ENCODE assay signal across 16 cellular contexts in the genomic region with DNA sequence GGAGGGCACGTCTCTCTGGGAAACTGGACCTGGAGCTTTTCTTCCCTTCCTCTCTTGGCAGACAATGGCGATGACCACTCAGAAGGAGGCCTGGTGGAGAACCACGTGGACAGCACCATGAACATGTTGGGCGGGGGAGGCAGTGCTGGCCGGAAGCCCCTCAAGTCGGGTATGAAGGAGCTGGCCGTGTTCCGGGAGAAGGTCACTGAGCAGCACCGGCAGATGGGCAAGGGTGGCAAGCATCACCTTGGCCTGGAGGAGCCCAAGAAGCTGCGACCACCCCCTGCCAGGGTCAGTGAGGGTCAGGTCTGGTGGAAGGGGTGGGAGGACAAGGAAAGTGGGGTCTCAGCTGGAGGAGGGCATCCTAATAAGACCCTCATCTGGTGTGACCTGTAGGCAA. TPM values are rescaled to one million over a fixed set of nuclear protein-coding genes. Genes with fewer than 3 reads are reported as not detected.
A peak's percentile ranks its signal among the peaks of the same experiment; 100 is the strongest.
DNase-seq lines count a peak whose midpoint lies in the region; ATAC-seq and TF ChIP-seq lines count a peak whose summit lies in the region.
"Had no signal": no experiment of that assay in that cellular context is flagged by ENCODE, and none has a peak within 500 bp of the region (broad histone marks: within the 10 kb centered on the region; RNA-seq: fewer than 3 reads in every experiment).

No MANE protein-coding gene starts in this region.

- H3K36me3 Mint-ChIP-seq in GM23338 (ENCODE audit: low read depth) (peaks cover 65% of the 10 kb centered on the region), WTC11 (peaks cover 65% of the 10 kb centered on the region), osteocyte (ENCODE audit: unreplicated experiment) (peaks cover 72% of the 10 kb centered on the region)
- H3K36me3 Mint-ChIP-seq: CD14-positive monocyte; CD4-positive, alpha-beta memory T cell had no signal

- peaks cover 11% of the 10 kb centered on the region for H3K4me1 ChIP-seq in GM23338 (ENCODE audit: insufficient read depth)
- H3K4me1 ChIP-seq in ovary (ENCODE audit: insufficient read depth) = peaks cover 7% of the 10 kb centered on the region

- POLR2A ChIA-PET in WTC11 (lab: Charles Lee) = no interaction called here

- TF ChIP-seq EP300 in ovary (IDR thresholded peaks at IDR 0.05) = no peak

- no peaks in the 10 kb centered on the region for H3K9me3 ChIP-seq in ovary
- H3K9me3 ChIP-seq: BLaER1 had no signal

- H3K4me2 ChIP-seq in GM23338 = no peak overlapping the region

- H3K4me3 Mint-ChIP-seq in GM23338 (no peak overlapping the region), WTC11 (no peak overlapping the region), osteocyte (ENCODE audit: unreplicated experiment) (no peak overlapping the region)
- H3K4me3 Mint-ChIP-seq: CD14-positive monocyte; CD4-positive, alpha-beta memory T cell; H9 had no signal

- H3K27me3 Mint-ChIP-seq in GM23338 (ENCODE audit: insufficient read depth, low read depth, poor library complexity) (peaks cover 25% of the 10 kb centered on the region), WTC11 (ENCODE audit: low read depth) (no peaks in the 10 kb centered on the region), osteocyte (ENCODE audit: unreplicated experiment) (no peaks in the 10 kb centered on the region)

- 0 out of 2 replicates have a peak, but pooled peaks cover 5% of the 10 kb centered on the region for H3F3A ChIP-seq in GM23338 (replicated peaks; ENCODE audit: low read depth)

- ATAC-seq in GM23338 (no peak), WTC11 (no peak), HG03432 (IDR thresholded peaks at IDR 0.05; ENCODE audit: unreplicated experiment) (no peak)

- TF ChIP-seq POLR2A in ovary (IDR thresholded peaks at IDR 0.05) = no peak

- H3K27ac Mint-ChIP-seq in GM23338 = peak overlapping the region; percentile 37; the same call in 1 of the 2 replicates
- peak overlapping the region; percentile 87 for H3K27ac Mint-ChIP-seq in WTC11
- H3K27ac Mint-ChIP-seq in osteocyte (ENCODE audit: unreplicated experiment) = peak overlapping the region; percentile 95
- H3K27ac Mint-ChIP-seq: CD4-positive, alpha-beta memory T cell had no signal

- H3K27ac ChIP-seq in GM23338 (ENCODE audit: low read depth) = no peak overlapping the region
- H3K27ac ChIP-seq in ovary = no peak overlapping the region
- H3K27ac ChIP-seq: BLaER1, HL-60 had no signal

- intact Hi-C loops in ovary (cut with DNase I) = loop anchor here in 3 of 4 donors (5.0 to 10.0 kb wide), 3 partner anchors 63 to 1226 kb away; a partner anchor contains a TSS

- 84 to 88% (median 85%) methylated on average over 10 of the region's 10 CpGs for WGBS in ovary, 3 donors

- H3K27me3 ChIP-seq in GM23338 (ENCODE audit: insufficient read depth) (no peaks in the 10 kb centered on the region), ovary (no peaks in the 10 kb centered on the region)

- DNase-seq in GM23338 (ENCODE audit: low spot score) (no peak), WTC11 (ENCODE audit: low spot score) (no peak), islet precursor cell (peak; percentile 40), osteocyte (ENCODE audit: extremely low spot score, unreplicated experiment) (no peak), ovary (no peak), NCI-H146 (lab: John Stamatoyannopoulos, UW) (no peak)
- DNase-seq in activated CD8-positive, alpha-beta memory T cell treated with anti-CD3 and anti-CD28 coated beads, Interleukin-2, amount 50 U/mL, for 48 hours = no peak
- DNase-seq: 8988T; CD4-positive, alpha-beta memory T cell; DMS79 treated with DMSO at 0.1 percent for 48 hours; GF-D8; H9 had no signal

- TF ChIP-seq CTCF in GM23338 (conservative IDR thresholded peaks at IDR 0.05; ENCODE audit: low read depth in 2 of 2) (no peak), WTC11 (IDR thresholded peaks at IDR 0.05) (no peak), osteocyte (IDR thresholded peaks at IDR 0.05) (no peak), ovary (IDR thresholded peaks at IDR 0.05) (no peak)

- CTCF ChIA-PET in WTC11 (lab: Charles Lee) = interaction anchor here (2.7 kb wide), 1 partner anchor 141 kb away, joined by 13 read pairs; no protein-coding TSS in a partner anchor

- H3K9me3 Mint-ChIP-seq in GM23338 (no peaks in the 10 kb centered on the region), WTC11 (no peaks in the 10 kb centered on the region), osteocyte (ENCODE audit: unreplicated experiment) (no peaks in the 10 kb centered on the region)
- H3K9me3 Mint-ChIP-seq: CD14-positive monocyte; CD4-positive, alpha-beta memory T cell; H9 had no signal

- H3K4me3 ChIP-seq in GM23338 = no peak overlapping the region
- no peak overlapping the region for H3K4me3 ChIP-seq in ovary
- H3K4me3 ChIP-seq: BLaER1 had no signal

- H3K4me1 Mint-ChIP-seq in GM23338 (peaks cover 27% of the 10 kb centered on the region), WTC11 (peaks cover 58% of the 10 kb centered on the region), osteocyte (ENCODE audit: unreplicated experiment) (peaks cover 65% of the 10 kb centered on the region)
- H3K4me1 Mint-ChIP-seq: CD14-positive monocyte; CD4-positive, alpha-beta memory T cell had no signal

- H3K36me3 ChIP-seq in GM23338 (ENCODE audit: insufficient read depth) = 0 out of 2 replicates have a peak, but pooled peaks cover 6% of the 10 kb centered on the region
- no peaks in the 10 kb centered on the region for H3K36me3 ChIP-seq in ovary

- H3K79me2 ChIP-seq in GM23338 (replicated peaks; ENCODE audit: insufficient read depth) = peaks cover 9% of the 10 kb centered on the region

- H4K20me1 ChIP-seq in GM23338 (replicated peaks; ENCODE audit: insufficient read depth) = peaks cover 4% of the 10 kb centered on the region; the same call in 1 of the 2 replicates

- H3K9me2 ChIP-seq in GM23338 (ENCODE audit: insufficient read depth) = no peaks in the 10 kb centered on the region

- no peak overlapping the region for H2AFZ ChIP-seq in GM23338

TF ChIP-seq in GM23338, 12 proteins besides CTCF, POLR2A, EP300 and RAD21 (continues in another document):
- TF ChIP-seq EZH2phosphoT487 (IDR thresholded peaks at IDR 0.05; ENCODE audit: unreplicated experiment) (no peak), ZNF331 (CRISPR knock-in tag; IDR thresholded peaks at IDR 0.05; ENCODE audit: low read depth) (no peak), ZNF114 (CRISPR knock-in tag; IDR thresholded peaks at IDR 0.05) (no peak), NANOG (IDR thresholded peaks at IDR 0.05; ENCODE audit: borderline replicate concordance) (no peak), JUNB (IDR thresholded peaks at IDR 0.05; ENCODE audit: unreplicated experiment) (no peak)
- TF ChIP-seq, protein P1, sequence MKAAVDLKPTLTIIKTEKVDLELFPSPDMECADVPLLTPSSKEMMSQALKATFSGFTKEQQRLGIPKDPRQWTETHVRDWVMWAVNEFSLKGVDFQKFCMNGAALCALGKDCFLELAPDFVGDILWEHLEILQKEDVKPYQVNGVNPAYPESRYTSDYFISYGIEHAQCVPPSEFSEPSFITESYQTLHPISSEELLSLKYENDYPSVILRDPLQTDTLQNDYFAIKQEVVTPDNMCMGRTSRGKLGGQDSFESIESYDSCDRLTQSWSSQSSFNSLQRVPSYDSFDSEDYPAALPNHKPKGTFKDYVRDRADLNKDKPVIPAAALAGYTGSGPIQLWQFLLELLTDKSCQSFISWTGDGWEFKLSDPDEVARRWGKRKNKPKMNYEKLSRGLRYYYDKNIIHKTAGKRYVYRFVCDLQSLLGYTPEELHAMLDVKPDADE (IDR thresholded peaks at IDR 0.05) = no peak

TF ChIP-seq in WTC11, 78 proteins besides CTCF, POLR2A, EP300 and RAD21:
- TF ChIP-seq ZNF219 (CRISPR knock-in tag; IDR thresholded peaks at IDR 0.05; ENCODE audit: borderline replicate concordance) (no peak), ATF1 (CRISPR knock-in tag; IDR thresholded peaks at IDR 0.05) (no peak)

RNA-seq across cellular contexts. Expression of a gene that starts 27.3 kb away (rescaled TPM):
- total RNA-seq in GM23338 (2014; rRNA removed; shearing (Covaris generic)) = 309 and 364 TPM in 2 replicates
- 177 and 235 TPM in 2 replicates for polyA plus RNA-seq in GM23338 (2016; fragmentation: Nextera tagmentation; extraction: Ambion mirVana)
- total RNA-seq in WTC11 (2021) = 514 to 873 TPM (median 854 TPM) in 3 replicates
- 2,796 and 2,855 TPM in 2 replicates for total RNA-seq in osteocyte
- total RNA-seq in ovary = 100 to 1,000 TPM; 112 to 333 (median 165) TPM
- polyA plus RNA-seq in ovary = 100 to 1,000 TPM in 1 of 2 donors, 10 to 100 TPM in 1; 47.2 to 241 TPM
- total RNA-seq: CD4-positive, alpha-beta memory T cell had no signal
- polyA plus RNA-seq: CD14-positive monocyte; CD4-positive, alpha-beta memory T cell had no signal

RNA-seq across cellular contexts. Expression of a gene that starts 34.9 kb away (rescaled TPM):
- 0.74 and 2.5 TPM in 2 replicates for total RNA-seq in GM23338 (2014; rRNA removed; shearing (Covaris generic))
- polyA plus RNA-seq in GM23338 (2016; fragmentation: Nextera tagmentation; extraction: Ambion mirVana) (0.43 and 0.70 TPM in 2 replicates), ovary (1,000 to 10,000 TPM in 1 of 2 donors, 100 to 1,000 TPM in 1; 929 to 1,464 TPM)
- total RNA-seq in WTC11 (2021) (5.3 to 12.5 TPM (median 6.4 TPM) in 3 replicates), osteocyte (1,145 and 1,383 TPM in 2 replicates), ovary (1,000 to 10,000 TPM in 6 of 7 donors, 100 to 1,000 TPM in 1; 718 to 3,214 (median 2,824) TPM)
- polyA plus RNA-seq: CD14-positive monocyte; CD4-positive, alpha-beta memory T cell had no signal

Comparison
In these comparisons a context has a peak if more than half of its experiments do, and no peak if none do; other contexts are left out.
1. H3K27ac Mint-ChIP-seq: peak in every context shown above with its lines; median percentile 95 in osteocyte; 87 in WTC11; 37 in GM23338.
2. RNA of a gene that starts 34.9 kb away (total RNA-seq): 718 to 3,214 TPM in ovary and 1,145 to 1,383 TPM in osteocyte; 5.3 to 12.5 TPM in WTC11 and 0.74 to 2.5 TPM in GM23338; every median in the first group is over 10 times any median in the second.